18 cellular contexts compared by ENCODE assay signal in the genomic region with DNA sequence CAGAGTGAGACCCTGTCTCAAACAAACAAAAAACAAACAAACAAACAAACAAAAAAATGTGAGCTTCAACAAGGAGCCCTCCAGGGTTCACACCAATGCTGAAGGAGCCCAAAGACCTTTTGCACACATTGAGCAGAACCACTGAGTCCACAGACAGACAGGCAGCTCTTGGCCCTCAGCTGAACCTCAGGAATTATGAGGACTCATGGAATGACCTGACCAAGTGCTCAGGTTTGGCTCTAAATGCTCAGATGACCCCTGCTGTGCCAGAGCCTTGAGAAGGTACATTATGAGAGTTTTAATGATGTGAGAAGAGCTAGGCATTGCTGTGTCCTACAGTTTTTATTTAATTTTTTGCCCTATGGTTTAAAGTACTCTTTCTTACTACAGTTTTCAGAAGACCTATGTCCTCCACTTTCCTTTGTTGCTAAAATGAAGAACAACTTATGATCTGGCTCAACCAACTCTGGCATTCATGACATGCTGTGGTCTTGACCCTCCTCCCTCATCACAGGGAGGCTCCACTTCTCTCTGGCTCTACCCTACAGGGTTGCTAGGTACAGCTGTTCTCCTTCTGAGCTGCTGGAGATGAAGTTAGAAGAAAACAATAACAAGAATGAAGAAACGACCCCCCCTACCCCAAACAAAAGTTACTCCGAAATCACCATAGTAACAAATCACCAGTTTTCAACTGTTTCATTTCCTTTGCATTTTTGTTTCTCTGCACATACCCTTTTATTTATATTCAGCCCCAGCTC.
DNase-seq lines count a peak whose midpoint lies in the region; ATAC-seq lines count a peak whose summit lies in the region.
"Had no signal": no experiment of that assay in that cellular context is flagged by ENCODE, and none has a peak within 500 bp of the region (broad histone marks: within the 10 kb centered on the region; RNA-seq: fewer than 3 reads in every experiment).

No MANE protein-coding gene starts in this region.

- no peaks in the 10 kb centered on the region for H3K27me3 Mint-ChIP-seq in activated CD4-positive, alpha-beta memory T cell treated with anti-CD3 and anti-CD28 coated beads for 36 hours
- H3K27me3 Mint-ChIP-seq in activated CD4-positive, alpha-beta memory T cell treated with anti-CD3 and anti-CD28 coated beads, Interleukin-2, amount 10 ng/mL, durations not matched to agents 7 days and 5 days: no peaks in the 10 kb centered on the region
- no peaks in the 10 kb centered on the region for H3K27me3 Mint-ChIP-seq in activated naive CD8-positive, alpha-beta T cell treated with anti-CD3 and anti-CD28 coated beads for 36 hours

- intact Hi-C loops in activated CD4-positive, alpha-beta memory T cell treated with anti-CD3 and anti-CD28 coated beads for 36 hours (cut with micrococcal nuclease): no loop called here
- intact Hi-C loops in cardiac septum (cut with DNase I): no loop called here

- ATAC-seq in HG03135 (IDR thresholded peaks at IDR 0.05; ENCODE audit: unreplicated experiment): no peak
- ATAC-seq: HCT116, mucosa of descending colon, psoas muscle, Right ventricle myocardium inferior had no signal

- CTCF ChIA-PET in activated CD4-positive, alpha-beta memory T cell treated with anti-CD3 and anti-CD28 coated beads for 36 hours (lab: Charles Lee): interaction anchor here (1.1 to 4.3 kb wide), 3 partner anchors 8 to 139 kb away, joined by 3 to 19 read pairs (median 11); a partner anchor contains a TSS
- CTCF ChIA-PET in activated CD4-positive, alpha-beta memory T cell treated with anti-CD3 and anti-CD28 coated beads, Interleukin-2, amount 10 ng/mL, durations not matched to agents 7 days and 5 days (lab: Charles Lee): no interaction called here

- peaks cover 65% of the 10 kb centered on the region for H3K36me3 Mint-ChIP-seq in activated CD4-positive, alpha-beta memory T cell treated with anti-CD3 and anti-CD28 coated beads for 36 hours
- peaks cover 84% of the 10 kb centered on the region for H3K36me3 Mint-ChIP-seq in activated CD4-positive, alpha-beta memory T cell treated with anti-CD3 and anti-CD28 coated beads, Interleukin-2, amount 10 ng/mL, durations not matched to agents 7 days and 5 days (ENCODE audit: low read depth)
- peaks cover 100% of the 10 kb centered on the region for H3K36me3 Mint-ChIP-seq in activated naive CD8-positive, alpha-beta T cell treated with anti-CD3 and anti-CD28 coated beads for 36 hours

- peaks cover 86% of the 10 kb centered on the region for H3K4me1 Mint-ChIP-seq in activated CD4-positive, alpha-beta memory T cell treated with anti-CD3 and anti-CD28 coated beads for 36 hours (ENCODE audit: low read depth)
- H3K4me1 Mint-ChIP-seq in activated CD4-positive, alpha-beta memory T cell treated with anti-CD3 and anti-CD28 coated beads, Interleukin-2, amount 10 ng/mL, durations not matched to agents 7 days and 5 days: peaks cover 74% of the 10 kb centered on the region
- peaks cover 82% of the 10 kb centered on the region for H3K4me1 Mint-ChIP-seq in activated naive CD8-positive, alpha-beta T cell treated with anti-CD3 and anti-CD28 coated beads for 36 hours

- H3K27ac Mint-ChIP-seq in activated CD4-positive, alpha-beta memory T cell treated with anti-CD3 and anti-CD28 coated beads for 36 hours: peak overlapping the region; percentile 60
- H3K27ac Mint-ChIP-seq in activated CD4-positive, alpha-beta memory T cell treated with anti-CD3 and anti-CD28 coated beads, Interleukin-2, amount 10 ng/mL, durations not matched to agents 7 days and 5 days: no peak overlapping the region
- H3K27ac Mint-ChIP-seq in activated naive CD8-positive, alpha-beta T cell treated with anti-CD3 and anti-CD28 coated beads for 36 hours: peak overlapping the region; percentile 57

- POLR2A ChIA-PET in activated CD4-positive, alpha-beta memory T cell treated with anti-CD3 and anti-CD28 coated beads for 36 hours (lab: Charles Lee): interaction anchor here (2.1 kb wide), 1 partner anchor 13 kb away, joined by 10 read pairs; no protein-coding TSS in a partner anchor
- POLR2A ChIA-PET in activated CD4-positive, alpha-beta memory T cell treated with anti-CD3 and anti-CD28 coated beads, Interleukin-2, amount 10 ng/mL, durations not matched to agents 7 days and 5 days (lab: Charles Lee): interaction anchor here (1.0 to 1.7 kb wide), 3 partner anchors 13 to 25 kb away, joined by 3 read pairs; no protein-coding TSS in a partner anchor

- H3K9me3 Mint-ChIP-seq in activated CD4-positive, alpha-beta memory T cell treated with anti-CD3 and anti-CD28 coated beads for 36 hours: peaks cover 12% of the 10 kb centered on the region
- peaks cover 8% of the 10 kb centered on the region for H3K9me3 Mint-ChIP-seq in activated CD4-positive, alpha-beta memory T cell treated with anti-CD3 and anti-CD28 coated beads, Interleukin-2, amount 10 ng/mL, durations not matched to agents 7 days and 5 days
- peaks cover 25% of the 10 kb centered on the region for H3K9me3 Mint-ChIP-seq in activated naive CD8-positive, alpha-beta T cell treated with anti-CD3 and anti-CD28 coated beads for 36 hours

- H3K4me3 Mint-ChIP-seq in activated CD4-positive, alpha-beta memory T cell treated with anti-CD3 and anti-CD28 coated beads for 36 hours: no peak overlapping the region
- H3K4me3 Mint-ChIP-seq in activated CD4-positive, alpha-beta memory T cell treated with anti-CD3 and anti-CD28 coated beads, Interleukin-2, amount 10 ng/mL, durations not matched to agents 7 days and 5 days: no peak overlapping the region
- H3K4me3 Mint-ChIP-seq in activated naive CD8-positive, alpha-beta T cell treated with anti-CD3 and anti-CD28 coated beads for 36 hours: no peak overlapping the region

- no peak for DNase-seq in activated CD4-positive, alpha-beta memory T cell treated with anti-CD3 and anti-CD28 coated beads for 36 hours
- DNase-seq in activated CD4-positive, alpha-beta memory T cell treated with anti-CD3 and anti-CD28 coated beads, Interleukin-2, amount 10 ng/mL, durations not matched to agents 7 days and 5 days: no peak
- no peak for DNase-seq in activated naive CD8-positive, alpha-beta T cell treated with anti-CD3 and anti-CD28 coated beads for 36 hours
- peak; percentile 16 for DNase-seq in hepatic stellate cell (ENCODE audit: low spot score)
- DNase-seq in smooth muscle cell of the brain vasculature (ENCODE audit: low read depth, low spot score): peak; percentile 89
- DNase-seq in cardiac septum (ENCODE audit: low spot score): no peak
- no peak for DNase-seq in occipital lobe (lab: John Stamatoyannopoulos, UW)
- DNase-seq: activated CD4-positive, alpha-beta T cell treated with anti-CD3 and anti-CD28 coated beads, Interleukin-2, amount 50 U/mL, for 1 hour; COR-L47; mucosa of descending colon; NCI-H1105; psoas muscle; stimulated activated CD4-positive, alpha-beta T cell treated with anti-CD3 and anti-CD28 coated beads, Interleukin-15, amount 100 ng/mL, for 24 hours; T-helper 9 cell; testis had no signal

Comparison
In these comparisons a context has a peak if more than half of its experiments do, and no peak if none do; other contexts are left out.
1. DNase-seq: peak in hepatic stellate cell (single experiment) and smooth muscle cell of the brain vasculature (single experiment); none in activated CD4-positive, alpha-beta memory T cell treated with anti-CD3 and anti-CD28 coated beads for 36 hours (single experiment), activated CD4-positive, alpha-beta memory T cell treated with anti-CD3 and anti-CD28 coated beads, Interleukin-2, amount 10 ng/mL, durations not matched to agents 7 days and 5 days (single experiment), activated naive CD8-positive, alpha-beta T cell treated with anti-CD3 and anti-CD28 coated beads for 36 hours (single experiment), cardiac septum (single experiment) and occipital lobe (single experiment).